11 cellular contexts compared by ENCODE assay signal in the genomic region with DNA sequence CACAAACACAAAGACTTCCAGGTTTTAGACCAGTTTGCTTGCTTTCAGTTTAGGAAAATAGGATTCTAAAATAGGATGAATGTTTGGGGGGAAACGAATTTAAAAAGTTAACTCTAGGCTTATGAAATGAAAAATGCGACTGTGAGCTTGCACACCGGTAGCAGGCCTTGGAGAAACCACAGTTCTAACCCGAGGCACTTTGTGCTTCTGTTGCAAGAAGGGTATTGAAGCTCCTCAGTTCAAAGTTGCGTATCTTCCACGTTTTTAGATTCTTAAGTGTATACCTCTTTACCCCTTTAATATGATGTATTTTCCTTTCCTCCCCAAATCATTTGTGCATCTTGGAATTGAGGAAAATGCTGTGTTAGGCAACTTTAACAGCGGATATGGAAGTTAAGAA. TPM values are rescaled to one million over a fixed set of nuclear protein-coding genes. Genes with fewer than 3 reads are reported as not detected.
DNase-seq lines count a peak whose midpoint lies in the region; ATAC-seq, FAIRE-seq and TF ChIP-seq lines count a peak whose summit lies in the region.
"Had no signal": no experiment of that assay in that cellular context is flagged by ENCODE, and none has a peak within 500 bp of the region (broad histone marks: within the 10 kb centered on the region; RNA-seq: fewer than 3 reads in every experiment).

No MANE protein-coding gene starts in this region.

- FAIRE-seq in K562 (lab: Jason Lieb, UNC): no peak
- FAIRE-seq: H54 had no signal

- TF ChIP-seq EP300 in K562 (IDR thresholded peaks at IDR 0.05; ENCODE audit: low read length): no peak

- H3K4me2 ChIP-seq in K562 (ENCODE audit: insufficient read depth, low read length): 0 out of 2 replicates have a peak overlapping the region, but pooled peaks have one; percentile 4

- no peak for ATAC-seq in K562
- no peak for ATAC-seq in naive thymus-derived CD8-positive, alpha-beta T cell

- H3K4me1 Mint-ChIP-seq in naive thymus-derived CD8-positive, alpha-beta T cell: peaks cover 56 to 78% (median 68%) of the 10 kb centered on the region in 4 donors

- intact Hi-C loops in K562 (cut with micrococcal nuclease): loop anchor here (10.0 kb wide), 1 partner anchor 129 kb away; no protein-coding TSS in a partner anchor

- TF ChIP-seq RAD21 in K562 (CRISPR knock-in tag; conservative IDR thresholded peaks at IDR 0.05 in 1 of 2, IDR thresholded peaks at IDR 0.05 in 1 of 2): no peak

- H3K9me3 Mint-ChIP-seq in naive thymus-derived CD8-positive, alpha-beta T cell: no peaks in the 10 kb centered on the region

- BruUV-seq in K562 (replicated peaks; lab: Mats Ljungman, UMichigan): no TSS peak

- peaks cover 8% of the 10 kb centered on the region; the same call in 1 of the 2 replicates for H4K20me1 ChIP-seq in K562 (replicated peaks; ENCODE audit: control insufficient read depth, insufficient read depth, low read length)

- peak overlapping the region; percentile 7 to 95 (median 86) for H3K27ac Mint-ChIP-seq in naive thymus-derived CD8-positive, alpha-beta T cell

- no peak for TF ChIP-seq CTCF in K562 (IDR thresholded peaks at IDR 0.05 in 2 of 3, conservative IDR thresholded peaks at IDR 0.05 in 1 of 3; ENCODE audit: insufficient read depth in 2 of 3, low read depth in 1 of 3, low read length in 3 of 3)

- peaks cover 8% of the 10 kb centered on the region; the same call in 1 of the 2 replicates for H3K27me3 ChIP-seq in HUES6 (ENCODE audit: control insufficient read depth, insufficient read depth, low read length)
- H3K27me3 ChIP-seq in K562 (ENCODE audit: control insufficient read depth in 2 of 2, insufficient read depth in 2 of 2, low read length in 2 of 2): no peaks in the 10 kb centered on the region
- H3K27me3 ChIP-seq in SJCRH30: no peaks in the 10 kb centered on the region

- no peak overlapping the region for H2AFZ ChIP-seq in K562 (ENCODE audit: low read depth, low read length)

- WGBS in K562 (ENCODE audit: insufficient coverage, low coverage, missing lambda C conversion rate): 65% methylated on average over 7 of the region's 7 CpGs

- H3K4me3 ChIP-seq in HUES6 (ENCODE audit: low read depth, low read length) (peak overlapping the region; percentile 78; the same call in 1 of the 2 replicates), K562 (no peak overlapping the region), SJCRH30 (no peak overlapping the region)

- peak overlapping the region; percentile 92 to 98 (median 96) for H3K4me3 Mint-ChIP-seq in naive thymus-derived CD8-positive, alpha-beta T cell

- TF ChIP-seq POLR2A in K562 (conservative IDR thresholded peaks at IDR 0.05): no peak

- H3K9me1 ChIP-seq in K562 (ENCODE audit: control insufficient read depth, insufficient read depth, low read length): no peaks in the 10 kb centered on the region

- H3K27me3 Mint-ChIP-seq in naive thymus-derived CD8-positive, alpha-beta T cell: no peaks in the 10 kb centered on the region

- POLR2A ChIA-PET in K562 (lab: Yijun Ruan, JAX): interaction anchor here (0.6 to 5.3 kb wide), 4 partner anchors 10 to 226 kb away, joined by 3 to 33 read pairs (median 6); no protein-coding TSS in a partner anchor
- POLR2A ChIA-PET in naive thymus-derived CD8-positive, alpha-beta T cell (lab: Charles Lee): interaction anchor here (0.8 to 6.2 kb wide), 6 partner anchors 15 to 151 kb away, joined by 3 to 71 read pairs (median 5); no protein-coding TSS in a partner anchor

- H3K9ac ChIP-seq in HUES6 (ENCODE audit: low read length) (no peak overlapping the region), K562 (ENCODE audit: insufficient read depth in 1 of 2, low read depth in 2 of 2, low read length in 2 of 2) (peak overlapping the region in 1 of 2 experiments; percentile 16; a peak in 1 of 4 replicates)

- H3K79me2 ChIP-seq in K562 (ENCODE audit: control insufficient read depth, insufficient read depth, low read length): peaks cover 66% of the 10 kb centered on the region

- H3K36me3 ChIP-seq in HUES6 (ENCODE audit: control insufficient read depth, insufficient read depth, low read length) (peaks cover 20% of the 10 kb centered on the region), K562 (ENCODE audit: control insufficient read depth, insufficient read depth, low read length) (peaks cover 50% of the 10 kb centered on the region), SJCRH30 (no peaks in the 10 kb centered on the region; the same call in none of the 2 replicates)

- no peaks in the 10 kb centered on the region for H3K9me3 ChIP-seq in HUES6 (ENCODE audit: control insufficient read depth, insufficient read depth, low read depth, low read length)
- H3K9me3 ChIP-seq in K562 (replicated peaks; ENCODE audit: control insufficient read depth, insufficient read depth, low read depth, low read length): no peaks in the 10 kb centered on the region
- H3K9me3 ChIP-seq in SJCRH30 (replicated peaks): no peaks in the 10 kb centered on the region

- DNase-seq in AML-193 (lab: John Stamatoyannopoulos, UW) (peak; percentile 74 to 80), K562 (ENCODE audit: extremely low read depth in 1 of 4, low spot score in 3 of 4) (peak in 1 of 4 experiments; percentile 22), NCI-H146 treated with DMSO at 0.1 percent for 48 hours (lab: John Stamatoyannopoulos, UW; ENCODE audit: unreplicated experiment) (no peak), SJCRH30 (no peak), NCI-H1048 (lab: John Stamatoyannopoulos, UW) (no peak), dermis blood vessel endothelial cell (no peak)
- peak in 2 of 10 donors; percentile 19 to 26 for DNase-seq in naive thymus-derived CD8-positive, alpha-beta T cell
- DNase-seq: activated CD4-positive, alpha-beta T cell treated with anti-CD3 and anti-CD28 coated beads, Interleukin-2, amount 50 U/mL, for 48 hours; NCI-H1694 treated with DMSO at 0.1 percent for 48 hours had no signal

- peaks cover 35% of the 10 kb centered on the region for H3K4me1 ChIP-seq in HUES6 (ENCODE audit: control insufficient read depth, insufficient read depth, low read length)
- H3K4me1 ChIP-seq in K562 (replicated peaks in 1 of 2; ENCODE audit: control insufficient read depth in 2 of 2, insufficient read depth in 2 of 2, low read length in 2 of 2): peaks cover 9 to 39% of the 10 kb centered on the region in 2 experiments; a peak in 4 of 5 replicates
- peaks cover 12% of the 10 kb centered on the region for H3K4me1 ChIP-seq in SJCRH30

- in situ Hi-C loops in K562 (cut with MboI): no loop called here

- peaks cover 0 to 10% (median 5%) of the 10 kb centered on the region in 3 donors for H3K36me3 Mint-ChIP-seq in naive thymus-derived CD8-positive, alpha-beta T cell

- no peak overlapping the region for H3K27ac ChIP-seq in HUES6 (ENCODE audit: low read depth, low read length)
- H3K27ac ChIP-seq in K562 (ENCODE audit: extremely low read depth, low read depth, low read length): no peak overlapping the region
- no peak overlapping the region for H3K27ac ChIP-seq in SJCRH30

- CTCF ChIA-PET in K562 (lab: Yijun Ruan, JAX; ENCODE audit: low intra/inter-chr PET ratio): interaction anchor here (0.7 kb wide), 1 partner anchor 55 kb away, joined by 3 read pairs; no protein-coding TSS in a partner anchor

RNA-seq across cellular contexts. Expression of gene MRPS6, which starts 2.4 kb away (rescaled TPM):
- 32.3 and 65.6 TPM in 2 replicates for total RNA-seq in K562 (2011; cell fraction: chromatin; rRNA removed; ENCODE audit: low replicate concordance)
- 16.3 and 20.5 TPM in 2 replicates for total RNA-seq in K562 (2011; cell fraction: nucleolus; rRNA removed)
- total RNA-seq in K562 (2011; cell fraction: nucleoplasm; rRNA removed): 51.1 and 85.3 TPM in 2 replicates
- total RNA-seq in K562 (2014; rRNA removed) (24.6 and 27.7 TPM in 2 replicates), K562 (2014; rRNA removed; fragmentation: Illumina TruSeq; extraction: Trizol) (32.3 and 41.3 TPM in 2 replicates), K562 (2015; rRNA removed; fragmentation: Illumina TruSeq; extraction: Trizol) (26.1 and 27.0 TPM in 2 replicates), K562 (2021) (61.6 and 67.6 TPM in 2 replicates), dermis blood vessel endothelial cell (14.3 and 16.3 TPM in 2 replicates)
- polyA plus RNA-seq in K562 (2011; rRNA removed) (37.8 and 39.8 TPM in 2 replicates), K562 (2014; fragmentation: Illumina TruSeq; extraction: Trizol) (68.2 and 72.0 TPM in 2 replicates), K562 (2014; fragmentation: Nextera tagmentation; extraction: Ambion mirVana) (10 to 100 TPM; 31.5 to 39.3 TPM), K562 (2014; rRNA removed) (51.9 and 55.0 TPM in 2 replicates)
- polyA plus RNA-seq in K562 (2011; cell fraction: cytosol; rRNA removed): 32.8 and 39.1 TPM in 2 replicates
- 51.4 and 65.2 TPM in 2 replicates for polyA plus RNA-seq in K562 (2011; cell fraction: nucleus; rRNA removed)
- 60.8 and 80.0 TPM in 2 replicates for polyA plus RNA-seq in K562 (2012)
- 26.4 and 29.9 TPM in 2 replicates for polyA minus RNA-seq in K562 (2011; rRNA and poly(A)+ RNA removed)
- polyA minus RNA-seq in K562 (2011; cell fraction: cytosol; rRNA and poly(A)+ RNA removed): 15.9 and 17.2 TPM in 2 replicates
- 36.5 and 42.4 TPM in 2 replicates for polyA minus RNA-seq in K562 (2011; cell fraction: nucleus; rRNA and poly(A)+ RNA removed)
- 100 to 1,000 TPM; 107 to 112 TPM for total RNA-seq in naive thymus-derived CD8-positive, alpha-beta T cell
- polyA plus RNA-seq in naive thymus-derived CD8-positive, alpha-beta T cell: 100 to 1,000 TPM; 170 to 193 (median 181) TPM
- 28.0 and 32.6 TPM in 2 replicates for total RNA-seq in SJCRH30 (2014; rRNA removed; shearing (Covaris generic))

RNA-seq across cellular contexts. Expression of gene SLC5A3, which starts 2.4 kb away (rescaled TPM):
- total RNA-seq in K562 (2011; cell fraction: chromatin; rRNA removed; ENCODE audit: low replicate concordance): 44.3 and 119 TPM in 2 replicates
- 25.8 and 32.5 TPM in 2 replicates for total RNA-seq in K562 (2011; cell fraction: nucleolus; rRNA removed)
- total RNA-seq in K562 (2011; cell fraction: nucleoplasm; rRNA removed): 67.2 and 119 TPM in 2 replicates
- total RNA-seq in K562 (2014; rRNA removed) (6.9 and 7.6 TPM in 2 replicates), K562 (2014; rRNA removed; fragmentation: Illumina TruSeq; extraction: Trizol) (16.7 TPM in 2 replicates), K562 (2015; rRNA removed; fragmentation: Illumina TruSeq; extraction: Trizol) (16.4 and 17.2 TPM in 2 replicates), K562 (2021) (12.1 and 13.6 TPM in 2 replicates), dermis blood vessel endothelial cell (39.1 and 45.1 TPM in 2 replicates)
- polyA plus RNA-seq in K562 (2011; rRNA removed) (19.4 and 20.6 TPM in 2 replicates), K562 (2014; fragmentation: Illumina TruSeq; extraction: Trizol) (6.7 and 9.0 TPM in 2 replicates), K562 (2014; fragmentation: Nextera tagmentation; extraction: Ambion mirVana) (1 to 10 TPM; 2.9 to 3.4 TPM), K562 (2014; rRNA removed) (5.4 and 7.1 TPM in 2 replicates)
- polyA plus RNA-seq in K562 (2011; cell fraction: cytosol; rRNA removed): 3.6 and 12.2 TPM in 2 replicates
- polyA plus RNA-seq in K562 (2011; cell fraction: nucleus; rRNA removed): 30.2 and 47.9 TPM in 2 replicates
- 6.1 and 7.8 TPM in 2 replicates for polyA plus RNA-seq in K562 (2012)
- polyA minus RNA-seq in K562 (2011; rRNA and poly(A)+ RNA removed): 58.5 and 67.8 TPM in 2 replicates
- polyA minus RNA-seq in K562 (2011; cell fraction: cytosol; rRNA and poly(A)+ RNA removed): 23.0 and 26.3 TPM in 2 replicates
- polyA minus RNA-seq in K562 (2011; cell fraction: nucleus; rRNA and poly(A)+ RNA removed): 61.1 and 106 TPM in 2 replicates
- total RNA-seq in naive thymus-derived CD8-positive, alpha-beta T cell: 10 to 100 TPM; 31.9 to 32.7 TPM
- polyA plus RNA-seq in naive thymus-derived CD8-positive, alpha-beta T cell: 1 to 10 TPM; 1.7 to 2.1 (median 1.9) TPM
- 7.9 and 9.4 TPM in 2 replicates for total RNA-seq in SJCRH30 (2014; rRNA removed; shearing (Covaris generic))

Comparison
In these comparisons a context has a peak if more than half of its experiments do, and no peak if none do; other contexts are left out.
1. DNase-seq: peak in AML-193 (2 of 2); none in NCI-H146 treated with DMSO at 0.1 percent for 48 hours (single experiment), SJCRH30 (0 of 2), NCI-H1048 (single experiment) and dermis blood vessel endothelial cell (single experiment).